ENCODE assay signal across 8 cellular contexts in the genomic region with DNA sequence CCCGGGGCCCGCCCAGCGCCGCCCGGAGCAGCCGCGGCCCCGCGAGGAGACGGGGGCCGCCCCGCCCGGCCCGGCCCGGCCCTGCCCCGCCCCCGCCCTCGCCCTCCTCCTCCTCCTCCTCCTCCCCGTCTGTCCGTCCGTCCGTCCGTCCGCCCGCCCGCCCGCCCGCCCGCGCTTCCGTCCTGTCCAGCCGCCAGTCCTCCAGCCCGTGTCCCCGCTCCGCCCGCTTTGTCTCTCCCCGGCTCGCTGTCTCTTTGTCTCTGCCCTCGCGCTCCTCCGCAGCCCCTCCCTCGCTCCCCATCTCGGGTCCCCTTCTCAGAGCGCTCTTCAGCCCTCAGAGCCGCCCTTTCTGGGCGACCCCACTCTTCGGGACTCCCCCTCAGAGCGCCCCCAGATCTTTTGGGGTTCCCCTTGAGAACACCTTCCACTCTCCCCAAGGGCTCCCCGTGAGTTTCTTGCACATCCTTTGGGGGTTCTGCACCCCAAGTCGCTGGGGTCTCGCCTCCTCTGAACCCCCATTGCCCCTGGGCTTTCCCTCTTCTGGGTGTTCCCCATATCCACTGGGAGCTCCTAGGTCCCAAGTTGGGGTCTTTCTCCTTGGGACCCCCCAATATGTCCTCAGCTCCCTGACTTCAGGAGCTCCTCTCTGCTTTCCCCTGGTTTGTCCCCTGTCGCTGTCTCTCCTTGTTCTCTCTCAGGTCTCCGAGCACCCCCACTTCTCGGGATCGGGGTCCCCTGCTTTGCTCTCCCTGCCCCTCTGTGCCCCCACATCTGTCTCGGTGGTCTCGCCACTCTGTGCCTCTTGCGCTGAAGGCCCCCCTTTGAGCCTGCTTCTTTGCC.
DNase-seq lines count a peak whose midpoint lies in the region; ATAC-seq, FAIRE-seq and TF ChIP-seq lines count a peak whose summit lies in the region.

No MANE protein-coding gene starts in this region.

- peak; percentile 42 to 83 for DNase-seq in NCI-H526 (lab: John Stamatoyannopoulos, UW)
- DNase-seq in NCI-H526 treated with DMSO at 0.1 percent for 48 hours (lab: John Stamatoyannopoulos, UW) = no peak
- no peak for DNase-seq in SK-N-MC (ENCODE audit: low read depth, low spot score)
- no peak for DNase-seq in astrocyte (ENCODE audit: low read depth)
- peak; percentile 78 for DNase-seq in hepatocyte (ENCODE audit: low spot score)
- DNase-seq in retinal pigment epithelial cell (ENCODE audit: low read depth) = no peak

- ATAC-seq in HG03095 (IDR thresholded peaks at IDR 0.05; ENCODE audit: unreplicated experiment) = peak; percentile 16
- no peak for ATAC-seq in HG02763 (IDR thresholded peaks at IDR 0.05; ENCODE audit: unreplicated experiment)

- H2AFZ ChIP-seq in astrocyte (ENCODE audit: low read depth, low read length) (no peak overlapping the region), hepatocyte (peak overlapping the region; percentile 36)

- H4K20me1 ChIP-seq in astrocyte (ENCODE audit: insufficient read depth, low read length) = peaks cover 51% of the 10 kb centered on the region
- H4K20me1 ChIP-seq in hepatocyte (ENCODE audit: insufficient read depth, poor library complexity, severe bottlenecking) = peaks cover 46% of the 10 kb centered on the region

- 4% methylated on average over 19 of the region's 58 CpGs for WGBS in hepatocyte (ENCODE audit: low lambda C conversion rate, missing lambda C conversion rate)

- H3K36me3 ChIP-seq in SK-N-MC (ENCODE audit: insufficient read depth, low read length) (no peaks in the 10 kb centered on the region), astrocyte (ENCODE audit: insufficient read depth, low read length) (peaks cover 3% of the 10 kb centered on the region), hepatocyte (replicated peaks; ENCODE audit: insufficient read depth, low read depth) (no peaks in the 10 kb centered on the region)

- peaks cover 3% of the 10 kb centered on the region for H3K27me3 Mint-ChIP-seq in astrocyte (ENCODE audit: low read depth, unreplicated experiment)

- H3K4me2 ChIP-seq in astrocyte (ENCODE audit: low read length) (peak overlapping the region; percentile 94), hepatocyte (peak overlapping the region; percentile 99)

- H3K4me1 ChIP-seq in astrocyte (ENCODE audit: insufficient read depth, low read length) (peaks cover 42% of the 10 kb centered on the region), hepatocyte (ENCODE audit: insufficient read depth) (peaks cover 45% of the 10 kb centered on the region)

- H3K9me3 ChIP-seq in SK-N-MC (ENCODE audit: low read depth, low read length) (no peaks in the 10 kb centered on the region), astrocyte (ENCODE audit: insufficient read depth, low read depth, low read length) (no peaks in the 10 kb centered on the region), hepatocyte (ENCODE audit: low read depth) (no peaks in the 10 kb centered on the region)

- H3K27ac Mint-ChIP-seq in astrocyte (ENCODE audit: unreplicated experiment) = peak overlapping the region; percentile 94

- H3K9ac ChIP-seq in SK-N-MC (ENCODE audit: insufficient read length) (peak overlapping the region; percentile 88), astrocyte (ENCODE audit: low read length) (peak overlapping the region; percentile 100)

- peaks cover 1% of the 10 kb centered on the region for H3K36me3 Mint-ChIP-seq in astrocyte (ENCODE audit: low read depth, unreplicated experiment)

- peak overlapping the region; percentile 80 for H3K4me3 ChIP-seq in SK-N-MC
- peak overlapping the region; percentile 97 for H3K4me3 ChIP-seq in astrocyte (ENCODE audit: insufficient read depth, low read depth, low read length)
- H3K4me3 ChIP-seq in hepatocyte = peak overlapping the region; percentile 94
- peak overlapping the region; percentile 93 for H3K4me3 ChIP-seq in retinal pigment epithelial cell (ENCODE audit: low read length)

- H3K9me3 Mint-ChIP-seq in astrocyte (ENCODE audit: unreplicated experiment) = no peaks in the 10 kb centered on the region

- H3K79me2 ChIP-seq in astrocyte (ENCODE audit: insufficient read depth, low read length) (peaks cover 51% of the 10 kb centered on the region), hepatocyte (peaks cover 52% of the 10 kb centered on the region)

- H3K27me3 ChIP-seq in astrocyte (ENCODE audit: insufficient read depth, low read length) (no peaks in the 10 kb centered on the region), hepatocyte (no peaks in the 10 kb centered on the region)

- TF ChIP-seq CTCF in astrocyte (IDR thresholded peaks at IDR 0.05; ENCODE audit: insufficient read depth, low read depth, low read length) (no peak), hepatocyte (IDR thresholded peaks at IDR 0.05; ENCODE audit: poor library complexity) (no peak), retinal pigment epithelial cell (conservative IDR thresholded peaks at IDR 0.05; ENCODE audit: low read depth, low read length) (no peak)

- no peaks in the 10 kb centered on the region for H3K9me2 ChIP-seq in hepatocyte (replicated peaks; ENCODE audit: insufficient read depth)

- H3K27ac ChIP-seq in SK-N-MC (no peak overlapping the region), astrocyte (ENCODE audit: low read depth, low read length) (peak overlapping the region; percentile 92), hepatocyte (peak overlapping the region; percentile 88)

- peaks cover 30% of the 10 kb centered on the region for H3K4me1 Mint-ChIP-seq in astrocyte (ENCODE audit: low read depth, unreplicated experiment)

- FAIRE-seq in astrocyte (lab: Jason Lieb, UNC) = no peak

- H3K4me3 Mint-ChIP-seq in astrocyte (ENCODE audit: unreplicated experiment) = peak overlapping the region; percentile 98

Comparison
In these comparisons a context has a peak if more than half of its experiments do, and no peak if none do; other contexts are left out.
1. DNase-seq: peak in NCI-H526 (2 of 2) and hepatocyte (single experiment); none in NCI-H526 treated with DMSO at 0.1 percent for 48 hours (single experiment), SK-N-MC (single experiment), astrocyte (single experiment) and retinal pigment epithelial cell (single experiment).
2. Peak in every context shown above with its lines, with median percentiles within 50 percentile points of each other: H3K4me3 ChIP-seq.